In genomic region chr21:43341349-43342163, GRCh38 we compare ENCODE assay signal across 17 cellular contexts.
DNase-seq lines count a peak whose midpoint lies in the region; ATAC-seq, FAIRE-seq and TF ChIP-seq lines count a peak whose summit lies in the region.
"Had no signal": no experiment of that assay in that cellular context is flagged by ENCODE, and none has a peak within 500 bp of the region (broad histone marks: within the 10 kb centered on the region; RNA-seq: fewer than 3 reads in every experiment).

No MANE protein-coding gene starts in this region.

- H3K14ac ChIP-seq in IMR-90 (replicated peaks; ENCODE audit: low read depth, low read length), result peak overlapping the region; percentile 83

- peak overlapping the region; percentile 77 for H2AK9ac ChIP-seq in IMR-90 (replicated peaks; ENCODE audit: low read depth, low read length, poor library complexity)

- no peaks in the 10 kb centered on the region for H4K20me1 ChIP-seq in IMR-90 (ENCODE audit: insufficient read depth, low read length)

- no TSS peak for BruUV-seq in IMR-90 (replicated peaks; lab: Mats Ljungman, UMichigan)

- dilution Hi-C loops in IMR-90 (cut with HindIII; ENCODE audit: low sequenced_read_pairs, unreplicated experiment), result no loop called here

- peak overlapping the region; percentile 56 to 63; a peak in 3 of 4 replicates for H4K8ac ChIP-seq in IMR-90 (ENCODE audit: low read depth in 2 of 2, low read length in 2 of 2)

- no peak overlapping the region for H3K56ac ChIP-seq in IMR-90 (ENCODE audit: extremely low read depth, insufficient read depth, low read length)

- H3K36me3 ChIP-seq in IMR-90 (ENCODE audit: control insufficient read depth, insufficient read depth, low read length), result no peaks in the 10 kb centered on the region
- no peaks in the 10 kb centered on the region for H3K36me3 ChIP-seq in bronchial epithelial cell (ENCODE audit: control insufficient read depth, insufficient read depth, low read length)
- H3K36me3 ChIP-seq: adrenal gland, thoracic aorta had no signal

- peaks cover 21% of the 10 kb centered on the region for H3K27me3 Mint-ChIP-seq in nephron (ENCODE audit: low read depth)
- H3K27me3 Mint-ChIP-seq in stimulated activated naive B cell treated with anti-CD40 and anti-IgM and Interleukin-4, amounts not matched to agents 10 μg/mL and 1 μg/mL and 100 μg/mL, for 72 hours, result peaks cover 0 to 17% of the 10 kb centered on the region in 2 donors

- peaks cover 11% of the 10 kb centered on the region for H3K9me1 ChIP-seq in IMR-90 (ENCODE audit: insufficient read depth, low read length)

- CTCF ChIA-PET in IMR-90 (lab: Yijun Ruan, JAX), result no interaction called here

- peak overlapping the region; percentile 91 for H2BK20ac ChIP-seq in IMR-90 (ENCODE audit: low read depth, low read length)

- in situ Hi-C loops in IMR-90 (cut with MboI; ENCODE audit: low sequenced_read_pairs), result no loop called here

- peak overlapping the region; percentile 80 for H3K4ac ChIP-seq in IMR-90 (ENCODE audit: low read depth, low read length)

- 71% methylated on average over 11 of the region's 25 CpGs; no CpG with 5 or more reads in 1 of the 2 experiments for WGBS in IMR-90 (ENCODE audit: extremely low coverage in 2 of 2, insufficient read length in 1 of 2), 2 experiments

- H2AK5ac ChIP-seq in IMR-90 (ENCODE audit: low read depth, low read length), result peak overlapping the region; percentile 93

- peaks cover 25% of the 10 kb centered on the region for H3K4me1 ChIP-seq in IMR-90 (ENCODE audit: control insufficient read depth, insufficient read depth, low read length)

- H3K36me3 Mint-ChIP-seq in nephron (ENCODE audit: low read depth), result peaks cover 8% of the 10 kb centered on the region
- H3K36me3 Mint-ChIP-seq in stimulated activated naive B cell treated with anti-CD40 and anti-IgM and Interleukin-4, amounts not matched to agents 10 μg/mL and 1 μg/mL and 100 μg/mL, for 72 hours, result no peaks in the 10 kb centered on the region

- H4K5ac ChIP-seq in IMR-90 (ENCODE audit: low read depth, low read length), result peak overlapping the region; percentile 12; the same call in 1 of the 2 replicates

- H3K4me1 Mint-ChIP-seq in nephron, result peaks cover 47% of the 10 kb centered on the region
- H3K4me1 Mint-ChIP-seq in stimulated activated naive B cell treated with anti-CD40 and anti-IgM and Interleukin-4, amounts not matched to agents 10 μg/mL and 1 μg/mL and 100 μg/mL, for 72 hours, result peaks cover 27 to 35% of the 10 kb centered on the region in 2 donors

- no peak; the same call in 1 of the 2 replicates for TF ChIP-seq CTCF in IMR-90 (conservative IDR thresholded peaks at IDR 0.05; ENCODE audit: low read depth, low read length)
- no peak for TF ChIP-seq CTCF in bronchial epithelial cell (IDR thresholded peaks at IDR 0.05; ENCODE audit: insufficient read depth, low read length, severe bottlenecking)
- TF ChIP-seq CTCF in nephron (IDR thresholded peaks at IDR 0.05; ENCODE audit: unreplicated experiment in 3 of 3), result no peak
- no peak for TF ChIP-seq CTCF in omental fat pad (IDR thresholded peaks at IDR 0.05)

- intact Hi-C loops in IMR-90 (cut with micrococcal nuclease), result no loop called here

- H3K27ac ChIP-seq in IMR-90 (ENCODE audit: insufficient read depth, low read length), result no peak overlapping the region
- H3K27ac ChIP-seq: adrenal gland, dorsolateral prefrontal cortex, thoracic aorta had no signal

- peak overlapping the region; percentile 14 for H2BK5ac ChIP-seq in IMR-90 (ENCODE audit: low read depth, low read length, poor library complexity, severe bottlenecking)

- peaks cover 3% of the 10 kb centered on the region for H3K9me3 Mint-ChIP-seq in nephron
- H3K9me3 Mint-ChIP-seq in stimulated activated naive B cell treated with anti-CD40 and anti-IgM and Interleukin-4, amounts not matched to agents 10 μg/mL and 1 μg/mL and 100 μg/mL, for 72 hours, result peaks cover 6 to 14% of the 10 kb centered on the region in 2 donors

- H3K9ac ChIP-seq in IMR-90 (ENCODE audit: low read depth, low read length), result no peak overlapping the region

- no peak for FAIRE-seq in bronchial epithelial cell (lab: Jason Lieb, UNC)

- POLR2A ChIA-PET in IMR-90 (lab: Charles Lee; ENCODE audit: unreplicated experiment), result no interaction called here

- no peaks in the 10 kb centered on the region for H3K27me3 ChIP-seq in IMR-90 (ENCODE audit: control insufficient read depth, insufficient read depth, low read length)
- H3K27me3 ChIP-seq in bronchial epithelial cell (ENCODE audit: control insufficient read depth, insufficient read depth, low read length), result no peaks in the 10 kb centered on the region
- H3K27me3 ChIP-seq: adrenal gland, dorsolateral prefrontal cortex had no signal

- TF ChIP-seq POLR2A in IMR-90 (IDR thresholded peaks at IDR 0.05; ENCODE audit: low read depth, low read length), result no peak

- no peak for TF ChIP-seq RAD21 in IMR-90 (IDR thresholded peaks at IDR 0.05; ENCODE audit: low read length)

- peak; percentile 46 for DNase-seq in AG08396 (ENCODE audit: low spot score)
- peak; percentile 65 for DNase-seq in IMR-90
- peak; percentile 35 for DNase-seq in bronchial epithelial cell (ENCODE audit: low read depth)
- no peak for DNase-seq in stimulated activated naive B cell treated with anti-CD40 and anti-IgM and Interleukin-4, amounts not matched to agents 10 μg/mL and 1 μg/mL and 100 μg/mL, for 72 hours
- DNase-seq in NCI-H226, result no peak
- DNase-seq in NCI-H146 treated with DMSO at 0.1 percent for 48 hours (lab: John Stamatoyannopoulos, UW; ENCODE audit: unreplicated experiment), result no peak
- no peak for DNase-seq in omental fat pad (ENCODE audit: low spot score)
- DNase-seq: activated CD4-positive, alpha-beta T cell treated with anti-CD3 and anti-CD28 coated beads, Interleukin-2, amount 50 U/mL, for 1 hour; dorsolateral prefrontal cortex; GDM1; NCI-H1694; NCI-H526 treated with DMSO at 0.1 percent for 48 hours; occipital lobe had no signal

- H3K79me1 ChIP-seq in IMR-90 (ENCODE audit: low read depth in 1 of 2, low read length in 2 of 2), result no peaks in the 10 kb centered on the region

- peak overlapping the region; percentile 84 for H4K91ac ChIP-seq in IMR-90 (ENCODE audit: insufficient read depth, low read depth, low read length)

- H3K27ac Mint-ChIP-seq in nephron, result peak overlapping the region in 2 of 3 experiments; percentile 53 to 68
- H3K27ac Mint-ChIP-seq in stimulated activated naive B cell treated with anti-CD40 and anti-IgM and Interleukin-4, amounts not matched to agents 10 μg/mL and 1 μg/mL and 100 μg/mL, for 72 hours, result no peak overlapping the region
- H3K27ac Mint-ChIP-seq: T-helper 2 cell treated with Interferon-gamma antibody and Interleukin-4, amounts not matched to agents 5 μg/mL and 100 μg/mL, for 36 hours had no signal

- H3K23ac ChIP-seq in IMR-90 (ENCODE audit: low read depth, low read length), result no peak overlapping the region

- no peaks in the 10 kb centered on the region for H3K9me3 ChIP-seq in IMR-90 (ENCODE audit: control insufficient read depth, insufficient read depth, low read length)
- H3K9me3 ChIP-seq: adrenal gland, thoracic aorta had no signal

- H2AFZ ChIP-seq in IMR-90 (replicated peaks; ENCODE audit: low read length, poor library complexity), result peak overlapping the region; percentile 76

- no peak overlapping the region for H3K4me3 Mint-ChIP-seq in nephron
- H3K4me3 Mint-ChIP-seq in stimulated activated naive B cell treated with anti-CD40 and anti-IgM and Interleukin-4, amounts not matched to agents 10 μg/mL and 1 μg/mL and 100 μg/mL, for 72 hours, result no peak overlapping the region
- H3K4me3 Mint-ChIP-seq: T-helper 2 cell treated with Interferon-gamma antibody and Interleukin-4, amounts not matched to agents 5 μg/mL and 100 μg/mL, for 36 hours had no signal

- H3K4me3 ChIP-seq in IMR-90 (ENCODE audit: insufficient read depth, low read depth, low read length) (no peak overlapping the region), bronchial epithelial cell (ENCODE audit: low read depth, low read length) (no peak overlapping the region)
- H3K4me3 ChIP-seq: adrenal gland, dorsolateral prefrontal cortex, thoracic aorta had no signal

- no peak overlapping the region for H3K4me2 ChIP-seq in IMR-90 (ENCODE audit: low read depth, low read length)

- no peak overlapping the region for H3K18ac ChIP-seq in IMR-90 (ENCODE audit: low read depth, low read length)

- ATAC-seq in IMR-90 (ENCODE audit: low read depth), result peak; percentile 12
- no peak for ATAC-seq in stimulated activated naive B cell treated with anti-CD40 and anti-IgM and Interleukin-4, amounts not matched to agents 10 μg/mL and 1 μg/mL and 100 μg/mL, for 72 hours (replicated peaks)
- no peak for ATAC-seq in omental fat pad (ENCODE audit: low FRiP score)

- H2BK15ac ChIP-seq in IMR-90 (ENCODE audit: low read depth, low read length), result peak overlapping the region; percentile 54; the same call in 1 of the 3 replicates

- H2BK120ac ChIP-seq in IMR-90 (ENCODE audit: low read depth, low read length), result peak overlapping the region; percentile 89

TF ChIP-seq in IMR-90, 13 proteins besides CTCF, POLR2A, EP300 and RAD21 (continues in another document):
- TF ChIP-seq BHLHE40 (IDR thresholded peaks at IDR 0.05; ENCODE audit: low read depth, low read length), result no peak
- no peak for TF ChIP-seq CHD1 (IDR thresholded peaks at IDR 0.05; ENCODE audit: low read depth, low read length)
- TF ChIP-seq SMC3 (IDR thresholded peaks at IDR 0.05; ENCODE audit: low read depth, low read length), result no peak
- no peak for TF ChIP-seq CEBPB (IDR thresholded peaks at IDR 0.05; ENCODE audit: low read depth, low read length)
- no peak for TF ChIP-seq RFX5 (IDR thresholded peaks at IDR 0.05; ENCODE audit: low read depth, low read length)
- TF ChIP-seq USF2 (IDR thresholded peaks at IDR 0.05; ENCODE audit: low read depth, low read length), result no peak
- no peak for TF ChIP-seq MAFK (IDR thresholded peaks at IDR 0.05; ENCODE audit: low read depth, low read length)
- no peak for TF ChIP-seq RCOR1 (IDR thresholded peaks at IDR 0.05; ENCODE audit: insufficient replicate concordance, low read length)
- no peak for TF ChIP-seq NFE2L2 (IDR thresholded peaks at IDR 0.05; ENCODE audit: low read depth, low read length)

Comparison
In these comparisons a context has a peak if more than half of its experiments do, and no peak if none do; other contexts are left out.
1. DNase-seq: peak in AG08396 (single experiment), IMR-90 (single experiment) and bronchial epithelial cell (single experiment); none in stimulated activated naive B cell treated with anti-CD40 and anti-IgM and Interleukin-4, amounts not matched to agents 10 μg/mL and 1 μg/mL and 100 μg/mL, for 72 hours (single experiment), NCI-H226 (single experiment), NCI-H146 treated with DMSO at 0.1 percent for 48 hours (single experiment) and omental fat pad (single experiment).